In the genomic region with DNA sequence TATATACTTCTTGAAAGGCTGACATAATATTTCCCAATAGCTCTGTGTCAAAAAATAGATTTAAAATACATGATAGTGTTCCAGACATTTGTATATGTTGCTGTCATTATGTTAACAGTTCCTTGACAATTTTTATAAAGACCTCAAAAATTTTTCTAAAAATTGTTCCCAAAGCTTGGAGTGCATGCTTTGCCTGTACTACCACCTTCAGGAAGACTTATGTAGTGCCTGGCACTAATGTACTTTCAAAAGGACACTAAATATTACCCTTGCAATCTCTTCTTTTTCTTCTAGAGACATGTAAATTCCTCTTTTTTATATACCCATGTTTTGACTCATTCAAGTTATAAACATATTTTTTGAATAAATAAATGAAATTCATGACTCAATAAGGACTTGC, we compare ENCODE assay signal across 18 cellular contexts. TPM values are rescaled to one million over a fixed set of nuclear protein-coding genes. Genes with fewer than 3 reads are reported as not detected.
DNase-seq lines count a peak whose midpoint lies in the region; FAIRE-seq and TF ChIP-seq lines count a peak whose summit lies in the region.
"Had no signal": no experiment of that assay in that cellular context is flagged by ENCODE, and none has a peak within 500 bp of the region (broad histone marks: within the 10 kb centered on the region; RNA-seq: fewer than 3 reads in every experiment).

No MANE protein-coding gene starts in this region.

- DNase-seq in NCI-H2081 (lab: John Stamatoyannopoulos, UW): peak; percentile 25 to 44
- no peak for DNase-seq in NCI-H2081 treated with DMSO at 0.1 percent for 48 hours (lab: John Stamatoyannopoulos, UW)
- DNase-seq in WERI-Rb-1: no peak
- DNase-seq in neural crest cell (ENCODE audit: low read depth, low spot score): no peak
- DNase-seq in GM13976 (ENCODE audit: low spot score): no peak
- DNase-seq in activated T-cell treated with anti-CD3 and anti-CD28 coated beads for 4 hours: no peak
- DNase-seq in GM12891 (ENCODE audit: insufficient read length, low spot score): no peak
- DNase-seq: adrenal gland, dermis blood vessel endothelial cell, left cardiac atrium, NCI-H2107 had no signal

- no peaks in the 10 kb centered on the region for H3K36me3 Mint-ChIP-seq in neural crest cell (ENCODE audit: low read depth)

- no peak for TF ChIP-seq POLR2A in GM12891 (IDR thresholded peaks at IDR 0.05; ENCODE audit: low read depth, low read length)

- H3K4me1 ChIP-seq in HUES6 (ENCODE audit: control insufficient read depth, insufficient read depth, low read length): peaks cover 23% of the 10 kb centered on the region
- H3K4me1 ChIP-seq: adrenal gland had no signal

- no peak overlapping the region for H3K4me3 Mint-ChIP-seq in neural crest cell

- H3K9me3 Mint-ChIP-seq in neural crest cell: peaks cover 2% of the 10 kb centered on the region

- H3K36me3 ChIP-seq in HUES6 (ENCODE audit: control insufficient read depth, insufficient read depth, low read length): no peaks in the 10 kb centered on the region
- no peaks in the 10 kb centered on the region for H3K36me3 ChIP-seq in WERI-Rb-1
- H3K36me3 ChIP-seq: adrenal gland, neutrophil had no signal

- TF ChIP-seq CTCF in WERI-Rb-1 (IDR thresholded peaks at IDR 0.05; ENCODE audit: low read depth, low read length) (peak; percentile 36), neural crest cell (conservative IDR thresholded peaks at IDR 0.05) (peak; percentile 46), GM13976 (IDR thresholded peaks at IDR 0.05; ENCODE audit: borderline replicate concordance, control extremely low read depth, extremely low read depth, insufficient read depth, missing control alignments) (no peak)

- FAIRE-seq in GM12891 (lab: Jason Lieb, UNC): no peak
- FAIRE-seq: TTC549 had no signal

- H3K27me3 ChIP-seq in HUES6 (ENCODE audit: control insufficient read depth, insufficient read depth, low read length): no peaks in the 10 kb centered on the region
- no peaks in the 10 kb centered on the region for H3K27me3 ChIP-seq in WERI-Rb-1 (ENCODE audit: insufficient read depth, low read depth, severe bottlenecking)
- H3K27me3 ChIP-seq: neutrophil had no signal

- in situ Hi-C loops in GM13976 (cut with MboI; ENCODE audit: low sequenced_read_pairs, unreplicated experiment): no loop called here

- H3K9me3 ChIP-seq in HUES6 (ENCODE audit: control insufficient read depth, insufficient read depth, low read depth, low read length) (no peaks in the 10 kb centered on the region), WERI-Rb-1 (ENCODE audit: severe bottlenecking) (no peaks in the 10 kb centered on the region)
- H3K9me3 ChIP-seq: adrenal gland, neutrophil had no signal

- H3K4me3 ChIP-seq in HUES6 (ENCODE audit: low read depth, low read length) (peak overlapping the region; percentile 63), WERI-Rb-1 (ENCODE audit: low read depth, low read length) (no peak overlapping the region)
- H3K4me3 ChIP-seq: adrenal gland had no signal

- no peak overlapping the region for H3K27ac ChIP-seq in HUES6 (ENCODE audit: low read depth, low read length)
- H3K27ac ChIP-seq in WERI-Rb-1: no peak overlapping the region
- H3K27ac ChIP-seq: adrenal gland, HL-60, neutrophil had no signal

- no peak overlapping the region for H3K9ac ChIP-seq in HUES6 (ENCODE audit: low read length)

- no peaks in the 10 kb centered on the region for H3K27me3 Mint-ChIP-seq in neural crest cell (ENCODE audit: low read depth)

- H3K27ac Mint-ChIP-seq in neural crest cell (ENCODE audit: unreplicated experiment): no peak overlapping the region

- no peaks in the 10 kb centered on the region for H3K4me1 Mint-ChIP-seq in neural crest cell

TF ChIP-seq in GM12891, 5 proteins besides CTCF, POLR2A, EP300 and RAD21:
- TF ChIP-seq SPI1 (IDR thresholded peaks at IDR 0.05; ENCODE audit: low read depth, low read length) (no peak), PAX5 (IDR thresholded peaks at IDR 0.05; ENCODE audit: insufficient read depth, low read length, severe bottlenecking) (no peak), TAF1 (IDR thresholded peaks at IDR 0.05; ENCODE audit: low read depth, low read length) (no peak), POLR2AphosphoS5 (IDR thresholded peaks at IDR 0.05; ENCODE audit: low read depth, low read length) (no peak), POU2F2 (IDR thresholded peaks at IDR 0.05; ENCODE audit: low read depth, low read length) (no peak)

RNA-seq across cellular contexts. Expression of a gene that starts 48.0 kb away (rescaled TPM):
- total RNA-seq in neural crest cell: 33.7 and 34.1 TPM in 2 replicates
- not detected for polyA plus RNA-seq in GM12891 (2012; ENCODE audit: low read depth, missing spikeins)
- total RNA-seq: adrenal gland, dermis blood vessel endothelial cell, fibroblast of villous mesenchyme, left cardiac atrium, RPMI7951, ureter had no signal
- polyA plus RNA-seq: adrenal gland had no signal

Comparison
In these comparisons a context has a peak if more than half of its experiments do, and no peak if none do; other contexts are left out.
1. DNase-seq: peak in NCI-H2081 (2 of 2); none in NCI-H2081 treated with DMSO at 0.1 percent for 48 hours (single experiment), WERI-Rb-1 (single experiment), neural crest cell (single experiment), GM13976 (single experiment), activated T-cell treated with anti-CD3 and anti-CD28 coated beads for 4 hours (single experiment) and GM12891 (single experiment).